Comparison of ENCODE assay signal across 10 cellular contexts in genomic region chr5:175842947-175843793, GRCh38. TPM values are rescaled to one million over a fixed set of nuclear protein-coding genes. Genes with fewer than 3 reads are reported as not detected.
A peak's percentile ranks its signal among the peaks of the same experiment; 100 is the strongest.
DNase-seq lines count a peak whose midpoint lies in the region; ATAC-seq, FAIRE-seq and TF ChIP-seq lines count a peak whose summit lies in the region.
"Had no signal": no experiment of that assay in that cellular context is flagged by ENCODE, and none has a peak within 500 bp of the region (broad histone marks: within the 10 kb centered on the region; RNA-seq: fewer than 3 reads in every experiment).

No MANE protein-coding gene starts in this region.

- no peak for TF ChIP-seq RAD21 in IMR-90 (IDR thresholded peaks at IDR 0.05; ENCODE audit: low read length)

- H3K9me3 ChIP-seq in IMR-90 (ENCODE audit: control insufficient read depth, insufficient read depth, low read length), result no peaks in the 10 kb centered on the region
- peaks cover 3% of the 10 kb centered on the region for H3K9me3 ChIP-seq in mesodermal cell (ENCODE audit: control insufficient read depth, low read length)

- no peak overlapping the region for H3K4me2 ChIP-seq in IMR-90 (ENCODE audit: low read depth, low read length)

- H3K18ac ChIP-seq in IMR-90 (ENCODE audit: low read depth, low read length), result no peak overlapping the region

- H2AK5ac ChIP-seq in IMR-90 (ENCODE audit: low read depth, low read length), result no peak overlapping the region

- peak; percentile 98 for ATAC-seq in IMR-90 (ENCODE audit: low read depth)
- ATAC-seq in GM21825 (IDR thresholded peaks at IDR 0.05; ENCODE audit: unreplicated experiment), result no peak
- ATAC-seq: naive thymus-derived CD8-positive, alpha-beta T cell had no signal

- H3K23ac ChIP-seq in IMR-90 (ENCODE audit: low read depth, low read length), result no peak overlapping the region

- H3K36me3 ChIP-seq in IMR-90 (ENCODE audit: control insufficient read depth, insufficient read depth, low read length) (no peaks in the 10 kb centered on the region), brain microvascular endothelial cell (replicated peaks) (no peaks in the 10 kb centered on the region), mesodermal cell (ENCODE audit: control insufficient read depth, insufficient read depth, low read length) (no peaks in the 10 kb centered on the region)

- CTCF ChIA-PET in IMR-90 (lab: Yijun Ruan, JAX), result no interaction called here

- TF ChIP-seq POLR2A in IMR-90 (IDR thresholded peaks at IDR 0.05; ENCODE audit: low read depth, low read length), result no peak

- no peak overlapping the region for H3K56ac ChIP-seq in IMR-90 (ENCODE audit: extremely low read depth, insufficient read depth, low read length)

- TF ChIP-seq CTCF in IMR-90 (conservative IDR thresholded peaks at IDR 0.05; ENCODE audit: low read depth, low read length) (no peak), brain microvascular endothelial cell (IDR thresholded peaks at IDR 0.05; ENCODE audit: low read depth, low read length, missing control alignments) (no peak)

- H3K4me1 ChIP-seq in IMR-90 (ENCODE audit: control insufficient read depth, insufficient read depth, low read length) (peaks cover 4% of the 10 kb centered on the region; the same call in 1 of the 2 replicates), mesodermal cell (ENCODE audit: control insufficient read depth, insufficient read depth, low read length, poor library complexity, severe bottlenecking) (peaks cover 25% of the 10 kb centered on the region)

- H3K27me3 ChIP-seq in IMR-90 (ENCODE audit: control insufficient read depth, insufficient read depth, low read length), result peaks cover 1% of the 10 kb centered on the region; the same call in 1 of the 2 replicates
- H3K27me3 ChIP-seq in brain microvascular endothelial cell (replicated peaks), result no peaks in the 10 kb centered on the region

- peaks cover 2% of the 10 kb centered on the region; the same call in 1 of the 2 replicates for H3K9me1 ChIP-seq in IMR-90 (ENCODE audit: insufficient read depth, low read length)

- H3K27ac ChIP-seq in IMR-90 (ENCODE audit: insufficient read depth, low read length) (no peak overlapping the region), brain microvascular endothelial cell (no peak overlapping the region), mesodermal cell (ENCODE audit: low read depth, low read length, severe bottlenecking) (peak overlapping the region; percentile 36)

- intact Hi-C loops in IMR-90 (cut with micrococcal nuclease), result no loop called here

- no peak overlapping the region; the same call in 1 of the 2 replicates for H3K4ac ChIP-seq in IMR-90 (ENCODE audit: low read depth, low read length)

- FAIRE-seq in frontal cortex (lab: Jason Lieb, UNC), result no peak

- peak overlapping the region; percentile 76 for H2AK9ac ChIP-seq in IMR-90 (replicated peaks; ENCODE audit: low read depth, low read length, poor library complexity)

- no peaks in the 10 kb centered on the region for H3K79me1 ChIP-seq in IMR-90 (ENCODE audit: low read depth in 1 of 2, low read length in 2 of 2)

- no peak overlapping the region for H2BK5ac ChIP-seq in IMR-90 (ENCODE audit: low read depth, low read length, poor library complexity, severe bottlenecking)

- DNase-seq in COLO829 (ENCODE audit: low spot score) (peak; percentile 8), IMR-90 (peak; percentile 80), brain microvascular endothelial cell (peak; percentile 72), frontal cortex (ENCODE audit: low spot score in 2 of 2) (no peak), dermis blood vessel endothelial cell (no peak), NCI-H2081 (lab: John Stamatoyannopoulos, UW) (no peak)
- DNase-seq: foreskin melanocyte; naive thymus-derived CD8-positive, alpha-beta T cell had no signal

- no peak overlapping the region for H4K91ac ChIP-seq in IMR-90 (ENCODE audit: insufficient read depth, low read depth, low read length)

- H3K9ac ChIP-seq in IMR-90 (ENCODE audit: low read depth, low read length), result no peak overlapping the region

- in situ Hi-C loops in IMR-90 (cut with MboI; ENCODE audit: low sequenced_read_pairs) (no loop called here), brain microvascular endothelial cell (cut with HindIII; ENCODE audit: low pct_ligation_motif_present, low sequenced_read_pairs) (no loop called here)

- WGBS in IMR-90 (ENCODE audit: extremely low coverage in 2 of 2, insufficient read length in 1 of 2), 2 experiments, result 13% methylated on average over 6 of the region's 13 CpGs; no CpG with 5 or more reads in 1 of the 2 experiments
- WGBS in mesodermal cell (ENCODE audit: insufficient coverage in 2 of 2), 2 experiments, result 54 to 62% methylated on average over 10 to 12 of the region's 13 CpGs

- H4K5ac ChIP-seq in IMR-90 (ENCODE audit: low read depth, low read length), result no peak overlapping the region

- no TSS peak for BruUV-seq in IMR-90 (replicated peaks; lab: Mats Ljungman, UMichigan)

- H3K14ac ChIP-seq in IMR-90 (replicated peaks; ENCODE audit: low read depth, low read length), result no peak overlapping the region

- no peaks in the 10 kb centered on the region for H4K20me1 ChIP-seq in IMR-90 (ENCODE audit: insufficient read depth, low read length)

- H2BK120ac ChIP-seq in IMR-90 (ENCODE audit: low read depth, low read length), result no peak overlapping the region

- H2BK15ac ChIP-seq in IMR-90 (ENCODE audit: low read depth, low read length), result no peak overlapping the region

- H4K8ac ChIP-seq in IMR-90 (ENCODE audit: low read depth in 2 of 2, low read length in 2 of 2), result no peak overlapping the region

- dilution Hi-C loops in IMR-90 (cut with HindIII; ENCODE audit: low sequenced_read_pairs, unreplicated experiment), result no loop called here

- H2BK20ac ChIP-seq in IMR-90 (ENCODE audit: low read depth, low read length), result no peak overlapping the region

- H2AFZ ChIP-seq in IMR-90 (replicated peaks; ENCODE audit: low read length, poor library complexity), result peak overlapping the region; percentile 70

- H3K4me3 ChIP-seq in IMR-90 (ENCODE audit: insufficient read depth, low read depth, low read length) (no peak overlapping the region), brain microvascular endothelial cell (ENCODE audit: low read depth, low read length) (no peak overlapping the region), mesodermal cell (ENCODE audit: extremely low read depth, insufficient read depth, low read length, poor library complexity, severe bottlenecking) (no peak overlapping the region)

- POLR2A ChIA-PET in IMR-90 (lab: Charles Lee; ENCODE audit: unreplicated experiment), result interaction anchor here (0.5 kb wide), 1 partner anchor 28 kb away, joined by 3 read pairs; the partner anchor contains the start of gene CPLX2

TF ChIP-seq in IMR-90, 13 proteins besides CTCF, POLR2A, EP300 and RAD21:
- TF ChIP-seq CEBPB (IDR thresholded peaks at IDR 0.05; ENCODE audit: low read depth, low read length), result peak; percentile 31; the same call in 1 of the 2 replicates
- peak; percentile 59; the same call in 1 of the 2 replicates for TF ChIP-seq FOS (IDR thresholded peaks at IDR 0.05; ENCODE audit: low read depth, low read length)
- no peak for TF ChIP-seq RCOR1 (IDR thresholded peaks at IDR 0.05; ENCODE audit: insufficient replicate concordance, low read length)
- no peak for TF ChIP-seq NFE2L2 (IDR thresholded peaks at IDR 0.05; ENCODE audit: low read depth, low read length)
- TF ChIP-seq MAFK (IDR thresholded peaks at IDR 0.05; ENCODE audit: low read depth, low read length), result no peak
- TF ChIP-seq MAZ (IDR thresholded peaks at IDR 0.05; ENCODE audit: borderline replicate concordance, low read depth, low read length), result peak; percentile 38; the same call in 1 of the 2 replicates
- TF ChIP-seq SMC3 (IDR thresholded peaks at IDR 0.05; ENCODE audit: low read depth, low read length), result no peak
- no peak for TF ChIP-seq RFX5 (IDR thresholded peaks at IDR 0.05; ENCODE audit: low read depth, low read length)
- TF ChIP-seq MXI1 (IDR thresholded peaks at IDR 0.05; ENCODE audit: borderline replicate concordance, low read depth, low read length), result no peak
- no peak for TF ChIP-seq BHLHE40 (IDR thresholded peaks at IDR 0.05; ENCODE audit: low read depth, low read length)
- TF ChIP-seq CHD1 (IDR thresholded peaks at IDR 0.05; ENCODE audit: low read depth, low read length), result no peak
- TF ChIP-seq USF2 (IDR thresholded peaks at IDR 0.05; ENCODE audit: low read depth, low read length), result no peak
- TF ChIP-seq ELK1 (IDR thresholded peaks at IDR 0.05; ENCODE audit: borderline replicate concordance, low read depth, low read length), result no peak

RNA-seq across cellular contexts. Expression of gene CPLX2, which starts 28.2 kb away (rescaled TPM):
- total RNA-seq in IMR-90 (2012; rRNA removed), result not detected in 2 replicates
- polyA plus RNA-seq in IMR-90 (2012; rRNA removed), result not detected in 2 replicates
- not detected in 2 replicates for polyA plus RNA-seq in IMR-90 (2012; cell fraction: cytosol; rRNA removed)
- not detected in 2 replicates for polyA plus RNA-seq in IMR-90 (2012; cell fraction: nucleus; rRNA removed; ENCODE audit: low replicate concordance)
- 0.29 TPM for polyA plus RNA-seq in mesodermal cell (2013, experiment 1 of 2)
- 0.10 TPM for polyA plus RNA-seq in mesodermal cell (2013, experiment 2 of 2)
- total RNA-seq in frontal cortex, result 58.7 TPM
- total RNA-seq in dermis blood vessel endothelial cell, result not detected in 2 replicates
- total RNA-seq: naive thymus-derived CD8-positive, alpha-beta T cell had no signal
- polyA plus RNA-seq: naive thymus-derived CD8-positive, alpha-beta T cell had no signal

Comparison
In these comparisons a context has a peak if more than half of its experiments do, and no peak if none do; other contexts are left out.
1. DNase-seq: peak in COLO829 (single experiment), IMR-90 (single experiment) and brain microvascular endothelial cell (single experiment); none in frontal cortex (0 of 2), dermis blood vessel endothelial cell (single experiment) and NCI-H2081 (0 of 2).
2. RNA of gene CPLX2, which starts 28.2 kb away (total RNA-seq): 58.7 TPM in frontal cortex (single experiment); not detected in IMR-90 and not detected in dermis blood vessel endothelial cell; every median in the first group is over 10 times any median in the second.